8 cellular contexts compared by ENCODE assay signal in the genomic region with DNA sequence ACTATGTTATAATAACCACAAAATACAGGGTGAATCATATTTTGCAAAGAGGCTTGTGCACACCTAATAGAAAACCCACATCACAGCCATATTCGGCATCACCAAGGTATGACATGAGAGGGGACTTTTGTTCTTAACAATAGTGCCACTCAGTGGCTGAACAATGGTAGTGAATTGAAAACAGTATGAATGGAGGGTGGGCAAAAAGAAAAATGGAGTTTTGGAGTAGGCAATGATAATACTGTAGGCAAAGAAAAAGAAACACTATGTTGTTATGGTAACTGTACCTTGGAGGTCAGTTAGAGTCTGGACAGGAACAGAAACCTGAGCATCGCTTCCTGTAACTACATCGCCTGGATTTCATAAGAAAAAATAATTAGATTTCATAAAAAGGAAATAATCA.
A peak's percentile ranks its signal among the peaks of the same experiment; 100 is the strongest.
DNase-seq lines count a peak whose midpoint lies in the region; ATAC-seq and TF ChIP-seq lines count a peak whose summit lies in the region.

No MANE protein-coding gene starts in this region.

- H3K4me3 ChIP-seq in GM23338 (no peak overlapping the region), Karpas-422 (ENCODE audit: low read length) (no peak overlapping the region), body of pancreas (no peak overlapping the region)

- H3K4me1 ChIP-seq in GM23338 (ENCODE audit: insufficient read depth) = no peaks in the 10 kb centered on the region
- peaks cover 31% of the 10 kb centered on the region for H3K4me1 ChIP-seq in Karpas-422 (ENCODE audit: low read length)
- H3K4me1 ChIP-seq in body of pancreas = peaks cover 20% of the 10 kb centered on the region

- ATAC-seq in GM23338 (peak; percentile 83), body of pancreas (peak; percentile 80)

- intact Hi-C loops in body of pancreas (cut with DNase I) = loop anchor here (10.0 kb wide), 1 partner anchor 629 kb away; a partner anchor contains a TSS

- H3K27me3 Mint-ChIP-seq in GM23338 (ENCODE audit: insufficient read depth, low read depth, poor library complexity) (peaks cover 2% of the 10 kb centered on the region), immature natural killer cell (ENCODE audit: low read depth in 3 of 3) (no peaks in the 10 kb centered on the region)

- H3K27ac Mint-ChIP-seq in GM23338 (no peak overlapping the region), immature natural killer cell (peak overlapping the region in 2 of 6 donors; percentile 4 to 10)

- 54 to 63% methylated on average over 3 of the region's 3 CpGs for WGBS in body of pancreas, 2 donors

- H4K20me1 ChIP-seq in GM23338 (replicated peaks; ENCODE audit: insufficient read depth) (no peaks in the 10 kb centered on the region), Karpas-422 (ENCODE audit: insufficient read depth, low read depth, low read length) (no peaks in the 10 kb centered on the region)

- H3K4me1 Mint-ChIP-seq in GM23338 = peaks cover 9% of the 10 kb centered on the region; the same call in 2 of the 3 replicates
- peaks cover 8 to 11% of the 10 kb centered on the region in 2 donors for H3K4me1 Mint-ChIP-seq in immature natural killer cell

- no peaks in the 10 kb centered on the region for H3K9me3 Mint-ChIP-seq in GM23338
- H3K9me3 Mint-ChIP-seq in immature natural killer cell = no peaks in the 10 kb centered on the region

- no peaks in the 10 kb centered on the region for H3K27me3 ChIP-seq in GM23338 (ENCODE audit: insufficient read depth)
- H3K27me3 ChIP-seq in Karpas-422 (ENCODE audit: low read length) = no peaks in the 10 kb centered on the region
- H3K27me3 ChIP-seq in body of pancreas = no peaks in the 10 kb centered on the region

- DNase-seq in activated gamma-delta T cell treated with Interleukin-2 at 50 U/mL for 16 hours = peak; percentile 29
- DNase-seq in activated gamma-delta T cell (lab: John Stamatoyannopoulos, UW) = no peak
- peak; percentile 69 for DNase-seq in GM23338 (ENCODE audit: low spot score)
- peak; percentile 89 for DNase-seq in Karpas-422
- peak; percentile 40 for DNase-seq in SIG-M5 (lab: John Stamatoyannopoulos, UW)
- DNase-seq in body of pancreas = peak in 2 of 4 donors; percentile 11 to 30
- peak; percentile 50 to 62 (median 58) for DNase-seq in immature natural killer cell
- DNase-seq in stimulated activated CD4-positive, alpha-beta T cell treated with anti-CD3 and anti-CD28 coated beads, Interleukin-2, amount 100 ng/mL, for 24 hours = peak; percentile 1 to 31

- no peaks in the 10 kb centered on the region for H3K36me3 Mint-ChIP-seq in GM23338 (ENCODE audit: low read depth)
- H3K36me3 Mint-ChIP-seq in immature natural killer cell = peaks cover 0 to 4% (median 0%) of the 10 kb centered on the region in 3 donors

- H3K79me2 ChIP-seq in GM23338 (replicated peaks; ENCODE audit: insufficient read depth) = no peaks in the 10 kb centered on the region
- H3K79me2 ChIP-seq in Karpas-422 (ENCODE audit: low read length) = no peaks in the 10 kb centered on the region

- TF ChIP-seq CTCF in GM23338 (conservative IDR thresholded peaks at IDR 0.05; ENCODE audit: low read depth in 2 of 2) (peak; percentile 84 to 93), body of pancreas (IDR thresholded peaks at IDR 0.05) (peak; percentile 31 to 82 (median 67))

- no peaks in the 10 kb centered on the region for H3F3A ChIP-seq in GM23338 (replicated peaks; ENCODE audit: low read depth)

- H3K9ac ChIP-seq in Karpas-422 (ENCODE audit: low read length) = no peak overlapping the region

- H3K4me3 Mint-ChIP-seq in GM23338 (no peak overlapping the region), immature natural killer cell (no peak overlapping the region)

- H2AFZ ChIP-seq in GM23338 (no peak overlapping the region), Karpas-422 (ENCODE audit: low read length) (no peak overlapping the region)

- H3K4me2 ChIP-seq in GM23338 (no peak overlapping the region), Karpas-422 (ENCODE audit: low read depth, low read length, poor library complexity, severe bottlenecking) (peak overlapping the region; percentile 25)

- H3K9me3 ChIP-seq in Karpas-422 (ENCODE audit: low read length) (no peaks in the 10 kb centered on the region), body of pancreas (no peaks in the 10 kb centered on the region)

- H3K27ac ChIP-seq in GM23338 (ENCODE audit: low read depth) = no peak overlapping the region
- no peak overlapping the region for H3K27ac ChIP-seq in Karpas-422 (ENCODE audit: low read length)
- H3K27ac ChIP-seq in body of pancreas = no peak overlapping the region

- no peaks in the 10 kb centered on the region for H3K9me2 ChIP-seq in GM23338 (ENCODE audit: insufficient read depth)
- H3K9me2 ChIP-seq in Karpas-422 (replicated peaks; ENCODE audit: insufficient read depth, low read length) = no peaks in the 10 kb centered on the region

- TF ChIP-seq POLR2A in body of pancreas (IDR thresholded peaks at IDR 0.05) = no peak

- H3K36me3 ChIP-seq in GM23338 (ENCODE audit: insufficient read depth) (no peaks in the 10 kb centered on the region), Karpas-422 (ENCODE audit: insufficient read depth, low read length) (0 out of 2 replicates have a peak, but pooled peaks cover 3% of the 10 kb centered on the region), body of pancreas (replicated peaks in 1 of 2; ENCODE audit: insufficient read depth in 1 of 2, low read depth in 2 of 2) (no peaks in the 10 kb centered on the region)

TF ChIP-seq in GM23338, 12 proteins besides CTCF, POLR2A, EP300 and RAD21:
- TF ChIP-seq NANOG (IDR thresholded peaks at IDR 0.05; ENCODE audit: borderline replicate concordance) = no peak
TF ChIP-seq in GM23338: peak in this region for 0.
